ENCODE assay signal across 22 cellular contexts in the genomic region with DNA sequence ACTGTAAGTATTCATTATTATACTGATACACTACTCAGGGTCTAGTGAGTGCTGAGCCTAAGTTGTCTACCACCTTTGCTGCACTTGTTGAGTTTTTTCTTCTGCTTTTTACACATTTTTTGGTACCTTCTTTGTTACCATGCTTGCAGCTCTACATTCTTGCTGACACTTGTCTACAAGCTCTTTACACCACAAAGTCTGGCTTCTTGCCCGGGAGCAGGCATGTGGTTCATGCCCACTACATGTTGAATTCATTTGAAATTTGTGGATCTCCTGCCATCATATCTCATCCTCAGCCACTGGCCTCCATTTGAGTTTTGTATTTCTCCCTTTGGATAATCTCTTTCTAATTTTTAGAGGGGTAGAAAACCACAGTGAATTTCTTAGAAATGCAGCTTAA. TPM values are rescaled to one million over a fixed set of nuclear protein-coding genes. Genes with fewer than 3 reads are reported as not detected.
"Had no signal": no experiment of that assay in that cellular context is flagged by ENCODE, and none has a peak within 500 bp of the region (broad histone marks: within the 10 kb centered on the region; RNA-seq: fewer than 3 reads in every experiment).

No MANE protein-coding gene starts in this region.

- H3K27me3 ChIP-seq: gastrocnemius medialis, right lobe of liver, upper lobe of left lung had no signal

- H3K4me3 ChIP-seq: dorsolateral prefrontal cortex, gastrocnemius medialis, right lobe of liver, SK-N-MC, smooth muscle cell, thoracic aorta, upper lobe of left lung had no signal

- H3K36me3 ChIP-seq: gastrocnemius medialis, thoracic aorta had no signal

- H3K4me1 ChIP-seq: gastrocnemius medialis, right lobe of liver, upper lobe of left lung had no signal

- DNase-seq: activated CD4-positive, alpha-beta memory T cell treated with anti-CD3 and anti-CD28 coated beads for 36 hours; activated CD4-positive, alpha-beta T cell treated with anti-CD3 and anti-CD28 coated beads for 48 hours; activated naive CD4-positive, alpha-beta T cell treated with Interleukin-2 at 50 U/mL for 16 hours; activated T-cell treated with anti-CD3 and anti-CD28 coated beads, Interleukin-2, amount 50 U/mL, for 48 hours; anterior cingulate cortex; central memory CD4-positive, alpha-beta T cell; dorsolateral prefrontal cortex; effector memory CD8-positive, alpha-beta T cell; gastrocnemius medialis; hippocampal formation; left ventricle myocardium superior; nucleus accumbens; right lobe of liver; stimulated activated CD4-positive, alpha-beta T cell treated with anti-CD3 and anti-CD28 coated beads, Interleukin-15, amount 100 ng/mL, for 24 hours; stimulated activated naive CD4-positive, alpha-beta T cell; SW 1271 had no signal

- H3K4me2 ChIP-seq: smooth muscle cell had no signal

- H3K27ac ChIP-seq: dorsolateral prefrontal cortex, gastrocnemius medialis, right lobe of liver, SK-N-MC, thoracic aorta, upper lobe of left lung had no signal

RNA-seq across cellular contexts. Expression of gene IL18RAP, which starts 37.4 kb away (rescaled TPM):
- total RNA-seq: endothelial cell of umbilical vein, smooth muscle cell had no signal
- polyA plus RNA-seq: neural cell, smooth muscle cell had no signal
